26 cellular contexts compared by ENCODE assay signal in genomic region chr1:190303501-190303900, GRCh38.
"Had no signal": no experiment of that assay in that cellular context is flagged by ENCODE, and none has a peak within 500 bp of the region (broad histone marks: within the 10 kb centered on the region; RNA-seq: fewer than 3 reads in every experiment).

No MANE protein-coding gene starts in this region.

- H3K4me1 ChIP-seq: lower lobe of right lung, neural progenitor cell, prostate gland, right atrium auricular region, suprapubic skin, transverse colon, upper lobe of right lung, uterus had no signal

- H3K36me3 ChIP-seq: lower lobe of right lung, neural progenitor cell, prostate gland, right atrium auricular region, suprapubic skin, transverse colon, upper lobe of right lung, uterus had no signal

- H3K27me3 Mint-ChIP-seq: effector memory CD8-positive, alpha-beta T cell; memory B cell; natural killer cell treated with Interleukin-12 subunit alpha and Interleukin-12 subunit beta and Interleukin-15 and Interleukin-18, amount 100 ng/mL, for 72 hours; stimulated activated naive CD8-positive, alpha-beta T cell treated with anti-CD3 and anti-CD28 coated beads, Interleukin-15, amount 100 ng/mL, for 72 hours had no signal

- H3K27me3 ChIP-seq: neural progenitor cell, right atrium auricular region, suprapubic skin, transverse colon, upper lobe of right lung, uterus had no signal

- H3K4me3 ChIP-seq: lower lobe of right lung, neural progenitor cell, prostate gland, right atrium auricular region, smooth muscle cell, suprapubic skin, transverse colon, upper lobe of right lung, uterus had no signal

- H3K9ac ChIP-seq: neural progenitor cell had no signal

- H3K27ac Mint-ChIP-seq: effector memory CD8-positive, alpha-beta T cell; immature natural killer cell; memory B cell; natural killer cell treated with Interleukin-12 subunit alpha and Interleukin-12 subunit beta and Interleukin-15 and Interleukin-18, amount 100 ng/mL, for 72 hours; neural progenitor cell; stimulated activated naive CD8-positive, alpha-beta T cell treated with anti-CD3 and anti-CD28 coated beads, Interleukin-15, amount 100 ng/mL, for 72 hours had no signal

- DNase-seq: cortex of kidney; effector memory CD8-positive, alpha-beta T cell; hypothalamus; immature natural killer cell; islet precursor cell; kidney glomerular epithelial cell; left colon; left ventricle myocardium superior; lower lobe of right lung; stimulated activated CD4-positive, alpha-beta T cell treated with anti-CD3 and anti-CD28 coated beads, Interleukin-12 subunit alpha, Interleukin-12 subunit beta, amount 100 ng/mL, for 4 hours; stimulated activated CD4-positive, alpha-beta T cell treated with anti-CD3 and anti-CD28 coated beads, Interleukin-1b, Interleukin-23, amount 100 ng/mL, for 48 hours; stimulated activated CD4-positive, alpha-beta T cell treated with anti-CD3 and anti-CD28 coated beads, Interleukin-4, amount 100 ng/mL, for 1 hour; stimulated activated CD8-positive, alpha-beta memory T cell treated with anti-CD3 and anti-CD28 coated beads, Interleukin-4, amount 100 ng/mL, for 48 hours; stimulated activated naive CD4-positive, alpha-beta T cell; stimulated activated naive CD8-positive, alpha-beta T cell treated with anti-CD3 and anti-CD28 coated beads, Interleukin-15, amount 100 ng/mL, for 72 hours; transverse colon; upper lobe of right lung; uterus had no signal

- H3K27ac ChIP-seq: lower lobe of right lung, neural progenitor cell, prostate gland, right atrium auricular region, suprapubic skin, transverse colon, upper lobe of right lung, uterus had no signal

- H3K4me2 ChIP-seq: neural progenitor cell, smooth muscle cell had no signal

- H3K4me1 Mint-ChIP-seq: immature natural killer cell; memory B cell; neural progenitor cell; stimulated activated naive CD8-positive, alpha-beta T cell treated with anti-CD3 and anti-CD28 coated beads, Interleukin-15, amount 100 ng/mL, for 72 hours had no signal

- H2AFZ ChIP-seq: neural progenitor cell had no signal

- ATAC-seq: effector memory CD8-positive, alpha-beta T cell; left colon; left ventricle myocardium superior; lower lobe of right lung; natural killer cell treated with Interleukin-12 subunit alpha and Interleukin-12 subunit beta and Interleukin-15 and Interleukin-18, amount 100 ng/mL, for 72 hours; sciatic nerve; stimulated activated naive CD8-positive, alpha-beta T cell treated with anti-CD3 and anti-CD28 coated beads, Interleukin-15, amount 100 ng/mL, for 72 hours; upper lobe of right lung had no signal

- H3K36me3 Mint-ChIP-seq: immature natural killer cell; memory B cell; natural killer cell treated with Interleukin-12 subunit alpha and Interleukin-12 subunit beta and Interleukin-15 and Interleukin-18, amount 100 ng/mL, for 72 hours; neural progenitor cell had no signal

- H3K4me3 Mint-ChIP-seq: effector memory CD8-positive, alpha-beta T cell; immature natural killer cell; memory B cell; natural killer cell treated with Interleukin-12 subunit alpha and Interleukin-12 subunit beta and Interleukin-15 and Interleukin-18, amount 100 ng/mL, for 72 hours; neural progenitor cell; stimulated activated naive CD8-positive, alpha-beta T cell treated with anti-CD3 and anti-CD28 coated beads, Interleukin-15, amount 100 ng/mL, for 72 hours had no signal

- H3K9me3 Mint-ChIP-seq: memory B cell, neural progenitor cell had no signal

- H3K9me3 ChIP-seq: lower lobe of right lung, prostate gland, right atrium auricular region, suprapubic skin, transverse colon, upper lobe of right lung, uterus had no signal
